Comparison of ENCODE assay signal across 8 cellular contexts in the genomic region with DNA sequence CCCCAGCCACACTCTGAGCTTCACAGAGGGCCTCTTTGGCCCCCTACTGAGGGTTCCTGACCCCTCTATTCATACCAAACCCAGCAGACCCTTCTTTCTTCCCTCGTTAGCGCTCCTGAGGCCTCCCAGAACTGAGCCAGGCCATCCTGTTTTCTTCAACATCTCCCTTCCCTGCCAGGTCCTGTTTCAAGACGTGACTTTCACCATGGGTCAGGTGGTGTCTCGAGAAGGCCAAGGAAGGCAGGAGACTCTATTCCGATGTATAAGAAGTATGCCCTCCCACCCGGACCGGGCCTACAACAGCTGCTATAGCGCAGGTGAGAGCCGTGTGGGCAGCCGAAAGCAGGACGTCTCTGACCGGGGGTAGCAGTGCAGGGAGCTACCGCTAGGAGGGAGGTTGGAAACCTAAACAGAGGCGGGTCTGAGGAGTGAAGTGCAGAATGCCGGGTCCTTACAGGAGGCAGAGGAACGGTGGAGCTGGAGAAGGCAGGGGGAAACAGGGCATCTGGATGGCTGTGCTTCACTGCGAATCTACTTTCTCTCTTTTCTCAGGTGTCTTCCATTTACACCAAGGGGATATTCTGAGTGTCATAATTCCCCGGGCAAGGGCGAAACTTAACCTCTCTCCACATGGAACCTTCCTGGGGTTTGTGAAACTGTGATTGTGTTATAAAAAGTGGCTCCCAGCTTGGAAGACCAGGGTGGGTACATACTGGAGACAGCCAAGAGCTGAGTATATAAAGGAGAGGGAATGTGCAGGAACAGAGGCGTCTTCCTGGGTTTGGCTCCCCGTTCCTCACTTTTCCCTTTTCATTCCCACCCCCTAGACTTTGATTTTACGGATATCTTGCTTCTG. TPM values are rescaled to one million over a fixed set of nuclear protein-coding genes. Genes with fewer than 3 reads are reported as not detected.
DNase-seq lines count a peak whose midpoint lies in the region; ATAC-seq and TF ChIP-seq lines count a peak whose summit lies in the region.

No MANE protein-coding gene starts in this region.

- no peaks in the 10 kb centered on the region for H3K27me3 Mint-ChIP-seq in T-helper 1 cell treated with Interleukin-12 subunit alpha and Interleukin-12 subunit beta and Interleukin-4 antibody, amounts not matched to agents 30 μg/mL and 1 μg/mL, for 36 hours (ENCODE audit: low read depth)
- H3K27me3 Mint-ChIP-seq in chondrocyte (ENCODE audit: low read depth): no peaks in the 10 kb centered on the region

- peak overlapping the region; percentile 88 for H3K27ac Mint-ChIP-seq in T-helper 1 cell treated with Interleukin-12 subunit alpha and Interleukin-12 subunit beta and Interleukin-4 antibody, amounts not matched to agents 30 μg/mL and 1 μg/mL, for 36 hours
- H3K27ac Mint-ChIP-seq in chondrocyte (ENCODE audit: unreplicated experiment): peak overlapping the region; percentile 98

- ATAC-seq in HG03354 (IDR thresholded peaks at IDR 0.05; ENCODE audit: poor library complexity, severe bottlenecking, unreplicated experiment): peak; percentile 33
- ATAC-seq in left lobe of liver: peak; percentile 50
- ATAC-seq in HG03175 (IDR thresholded peaks at IDR 0.05; ENCODE audit: unreplicated experiment): no peak

- H3K4me1 Mint-ChIP-seq in T-helper 1 cell treated with Interleukin-12 subunit alpha and Interleukin-12 subunit beta and Interleukin-4 antibody, amounts not matched to agents 30 μg/mL and 1 μg/mL, for 36 hours (ENCODE audit: low read depth): peaks cover 43% of the 10 kb centered on the region
- peaks cover 36% of the 10 kb centered on the region for H3K4me1 Mint-ChIP-seq in chondrocyte (ENCODE audit: low read depth)

- H3K9me3 Mint-ChIP-seq in T-helper 1 cell treated with Interleukin-12 subunit alpha and Interleukin-12 subunit beta and Interleukin-4 antibody, amounts not matched to agents 30 μg/mL and 1 μg/mL, for 36 hours: no peaks in the 10 kb centered on the region
- H3K9me3 Mint-ChIP-seq in chondrocyte (ENCODE audit: low read depth): no peaks in the 10 kb centered on the region

- H3K36me3 Mint-ChIP-seq in T-helper 1 cell treated with Interleukin-12 subunit alpha and Interleukin-12 subunit beta and Interleukin-4 antibody, amounts not matched to agents 30 μg/mL and 1 μg/mL, for 36 hours (ENCODE audit: low read depth): peaks cover 34% of the 10 kb centered on the region
- H3K36me3 Mint-ChIP-seq in chondrocyte (ENCODE audit: low read depth): no peaks in the 10 kb centered on the region

- DNase-seq in AG20443 (ENCODE audit: low spot score) (peak; percentile 72), chondrocyte (ENCODE audit: low spot score) (no peak), left lobe of liver (ENCODE audit: low spot score) (peak; percentile 69), NCI-H446 treated with DMSO at 0.1 percent for 48 hours (lab: John Stamatoyannopoulos, UW) (no peak)
- peak; percentile 47 for DNase-seq in stimulated activated CD8-positive, alpha-beta memory T cell treated with anti-CD3 and anti-CD28 coated beads, Interleukin-7, amount 100 ng/mL, for 24 hours (ENCODE audit: low read depth)

- no peak for TF ChIP-seq CTCF in chondrocyte (IDR thresholded peaks at IDR 0.05)

- peak overlapping the region; percentile 82 for H3K4me3 Mint-ChIP-seq in T-helper 1 cell treated with Interleukin-12 subunit alpha and Interleukin-12 subunit beta and Interleukin-4 antibody, amounts not matched to agents 30 μg/mL and 1 μg/mL, for 36 hours
- H3K4me3 Mint-ChIP-seq in chondrocyte (ENCODE audit: unreplicated experiment): peak overlapping the region; percentile 89

RNA-seq across cellular contexts. Expression of a gene that starts 1.3 kb away (rescaled TPM):
- total RNA-seq in chondrocyte: 45.3 to 57.8 TPM (median 49.4 TPM) in 3 replicates
- 14.1 TPM for total RNA-seq in left lobe of liver

RNA-seq across cellular contexts. Expression of a gene that starts 1.9 kb away (rescaled TPM):
- total RNA-seq in chondrocyte: 0.48 to 1.9 TPM (median 1.7 TPM) in 3 replicates
- 5.9 TPM for total RNA-seq in left lobe of liver

RNA-seq across cellular contexts. Expression of a gene that starts 11.5 kb away (rescaled TPM):
- total RNA-seq in chondrocyte (12.1 to 23.3 TPM (median 23.0 TPM) in 3 replicates), left lobe of liver (9.3 TPM)

RNA-seq across cellular contexts. Expression of a gene that starts 19.0 kb away (rescaled TPM):
- total RNA-seq in chondrocyte: 1.2 to 3.3 TPM (median 2.6 TPM) in 3 replicates
- total RNA-seq in left lobe of liver: 44.2 TPM

RNA-seq across cellular contexts. Expression of a gene that starts 23.3 kb away (rescaled TPM):
- total RNA-seq in chondrocyte (33.1 to 47.8 TPM (median 35.9 TPM) in 3 replicates), left lobe of liver (49.4 TPM)

Comparison
In these comparisons a context has a peak if more than half of its experiments do, and no peak if none do; other contexts are left out.
1. DNase-seq: peak in AG20443 (single experiment), left lobe of liver (single experiment) and stimulated activated CD8-positive, alpha-beta memory T cell treated with anti-CD3 and anti-CD28 coated beads, Interleukin-7, amount 100 ng/mL, for 24 hours (single experiment); none in chondrocyte (single experiment) and NCI-H446 treated with DMSO at 0.1 percent for 48 hours (single experiment).